In the genomic region with DNA sequence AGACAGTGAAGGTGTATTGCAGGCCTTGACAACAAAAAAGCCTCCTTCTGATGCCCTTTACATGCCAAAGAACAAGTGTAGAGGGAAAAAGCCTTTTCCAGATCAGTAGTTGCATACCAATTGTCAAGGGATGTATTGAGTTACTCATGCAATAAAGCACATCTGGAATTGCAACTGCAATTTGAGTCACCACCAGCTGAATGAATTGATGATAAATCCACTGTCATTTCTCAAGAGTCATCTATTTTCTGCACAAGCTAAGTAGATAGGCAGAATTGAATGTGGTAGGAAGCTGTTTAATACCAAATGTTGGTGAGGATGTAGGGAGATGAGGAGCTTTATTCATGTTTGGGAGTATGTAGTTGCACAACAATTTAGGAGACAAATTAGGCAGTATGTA, we compare ENCODE assay signal across 31 cellular contexts.
"Had no signal": no experiment of that assay in that cellular context is flagged by ENCODE, and none has a peak within 500 bp of the region (broad histone marks: within the 10 kb centered on the region; RNA-seq: fewer than 3 reads in every experiment).

No MANE protein-coding gene starts in this region.

- ATAC-seq: gastroesophageal sphincter; left cardiac atrium; left ventricle myocardium superior; naive thymus-derived CD4-positive, alpha-beta T cell; sciatic nerve; stimulated activated effector memory CD8-positive, alpha-beta T cell treated with anti-CD3 and anti-CD28 coated beads, Interleukin-12 subunit alpha, Interleukin-12 subunit beta, amount 100 ng/mL, for 72 hours; stimulated activated naive CD8-positive, alpha-beta T cell treated with anti-CD3 and anti-CD28 coated beads, Interleukin-15, amount 100 ng/mL, for 72 hours; WTC11 had no signal

- DNase-seq: activated CD4-positive, alpha-beta memory T cell treated with anti-CD3 and anti-CD28 coated beads, Interleukin-2, amount 10 ng/mL, durations not matched to agents 7 days and 5 days; activated CD4-positive, alpha-beta T cell treated with anti-CD3 and anti-CD28 coated beads for 1 hour; activated CD4-positive, alpha-beta T cell treated with anti-CD3 and anti-CD28 coated beads, Interleukin-2, amount 10 ng/mL, durations not matched to agents 7 days and 5 days; activated CD8-positive, alpha-beta memory T cell treated with anti-CD3 and anti-CD28 coated beads, Interleukin-2, amount 50 U/mL, for 48 hours; activated gamma-delta T cell; activated naive CD4-positive, alpha-beta T cell treated with anti-CD3 and anti-CD28 coated beads, Interleukin-2, amount 10 ng/mL, durations not matched to agents 7 days and 5 days; activated naive CD8-positive, alpha-beta T cell treated with anti-CD3 and anti-CD28 coated beads, Interleukin-2, amount 10 ng/mL, durations not matched to agents 7 days and 5 days; activated T-cell treated with anti-CD3 and anti-CD28 coated beads, Interleukin-2, amount 50 U/mL, for 24 hours; amniotic stem cell; brain microvascular endothelial cell; central memory CD4-positive, alpha-beta T cell; left cardiac atrium; left ventricle myocardium superior; naive thymus-derived CD4-positive, alpha-beta T cell; ovary; small intestine; stimulated activated CD4-positive, alpha-beta T cell treated with anti-CD3 and anti-CD28 coated beads, Interleukin-4, amount 100 ng/mL, for 24 hours; stimulated activated naive CD8-positive, alpha-beta T cell treated with anti-CD3 and anti-CD28 coated beads, Interleukin-15, amount 100 ng/mL, for 72 hours; T-helper 9 cell; thyroid gland; upper lobe of left lung had no signal

- H3K4me3 ChIP-seq: esophagus muscularis mucosa, gastroesophageal sphincter, hepatocyte, ovary, thyroid gland, upper lobe of left lung, vagina had no signal

- H3K4me1 ChIP-seq: esophagus muscularis mucosa, gastroesophageal sphincter, thyroid gland, upper lobe of left lung, vagina had no signal

- FAIRE-seq: astrocyte, endothelial cell of umbilical vein, keratinocyte had no signal

- H3K27me3 ChIP-seq: brain microvascular endothelial cell, esophagus muscularis mucosa, gastroesophageal sphincter, hepatocyte, ovary, thyroid gland, upper lobe of left lung, vagina had no signal

- H3K36me3 ChIP-seq: brain microvascular endothelial cell, esophagus muscularis mucosa, gastroesophageal sphincter, ovary, thyroid gland, upper lobe of left lung, vagina had no signal

- H3K27ac ChIP-seq: brain microvascular endothelial cell, esophagus muscularis mucosa, gastroesophageal sphincter, hepatocyte, ovary, thyroid gland, upper lobe of left lung, vagina had no signal
